In the genomic region with DNA sequence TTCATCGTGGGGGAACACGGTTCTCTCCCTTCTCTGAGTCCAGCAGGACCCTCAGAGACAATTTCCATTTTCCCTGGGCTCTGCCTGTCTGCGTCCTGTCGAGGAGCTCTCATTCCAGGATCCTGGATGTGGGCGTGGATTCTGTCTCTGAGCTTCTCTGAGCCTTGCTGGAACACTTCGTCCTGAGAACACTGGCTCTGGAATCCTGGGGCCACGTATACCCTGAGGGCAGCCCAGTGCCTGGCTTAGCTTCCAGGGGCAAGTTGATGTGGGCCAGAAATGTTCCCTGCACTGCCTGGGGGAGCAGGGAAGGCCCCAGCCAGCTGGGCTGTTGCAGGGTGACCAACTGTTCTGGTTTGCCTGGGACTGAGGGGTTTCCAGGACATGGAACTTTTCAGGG, we compare ENCODE assay signal across 12 cellular contexts.
"Had no signal": no experiment of that assay in that cellular context is flagged by ENCODE, and none has a peak within 500 bp of the region (broad histone marks: within the 10 kb centered on the region; RNA-seq: fewer than 3 reads in every experiment).

No MANE protein-coding gene starts in this region.

- ATAC-seq: sciatic nerve; stimulated activated naive CD8-positive, alpha-beta T cell treated with anti-CD3 and anti-CD28 coated beads, Interleukin-15, amount 100 ng/mL, for 72 hours had no signal

- H3K4me3 ChIP-seq: dorsolateral prefrontal cortex, lung had no signal

- H3K36me3 Mint-ChIP-seq: activated naive CD8-positive, alpha-beta T cell treated with anti-CD3 and anti-CD28 coated beads, Interleukin-2, amount 10 ng/mL, durations not matched to agents 7 days and 5 days; naive B cell had no signal

- H3K4me1 Mint-ChIP-seq: activated naive CD8-positive, alpha-beta T cell treated with anti-CD3 and anti-CD28 coated beads, Interleukin-2, amount 10 ng/mL, durations not matched to agents 7 days and 5 days; naive B cell; stimulated activated naive CD8-positive, alpha-beta T cell treated with anti-CD3 and anti-CD28 coated beads, Interleukin-15, amount 100 ng/mL, for 72 hours had no signal

- H3K27me3 Mint-ChIP-seq: activated naive CD8-positive, alpha-beta T cell treated with anti-CD3 and anti-CD28 coated beads, Interleukin-2, amount 10 ng/mL, durations not matched to agents 7 days and 5 days; stimulated activated naive CD8-positive, alpha-beta T cell treated with anti-CD3 and anti-CD28 coated beads, Interleukin-15, amount 100 ng/mL, for 72 hours had no signal

- DNase-seq: activated CD4-positive, alpha-beta T cell treated with anti-CD3 and anti-CD28 coated beads, Interleukin-2, amount 50 U/mL, for 1 hour; activated effector memory CD4-positive, alpha-beta T cell treated with anti-CD3 and anti-CD28 coated beads, Interleukin-2, amount 50 U/mL, for 16 hours; activated naive CD8-positive, alpha-beta T cell treated with anti-CD3 and anti-CD28 coated beads, Interleukin-2, amount 10 ng/mL, durations not matched to agents 7 days and 5 days; activated T-cell treated with anti-CD3 and anti-CD28 coated beads, Interleukin-2, amount 50 U/mL, for 1 hour; aorta; dorsolateral prefrontal cortex; naive B cell; stimulated activated CD4-positive, alpha-beta T cell treated with anti-CD3 and anti-CD28 coated beads, Interleukin-4, amount 100 ng/mL, for 24 hours; stimulated activated naive CD8-positive, alpha-beta T cell treated with anti-CD3 and anti-CD28 coated beads, Interleukin-15, amount 100 ng/mL, for 72 hours had no signal

- H3K4me3 Mint-ChIP-seq: activated naive CD8-positive, alpha-beta T cell treated with anti-CD3 and anti-CD28 coated beads, Interleukin-2, amount 10 ng/mL, durations not matched to agents 7 days and 5 days; naive B cell; stimulated activated naive CD8-positive, alpha-beta T cell treated with anti-CD3 and anti-CD28 coated beads, Interleukin-15, amount 100 ng/mL, for 72 hours had no signal

- H3K9me3 Mint-ChIP-seq: activated naive CD8-positive, alpha-beta T cell treated with anti-CD3 and anti-CD28 coated beads, Interleukin-2, amount 10 ng/mL, durations not matched to agents 7 days and 5 days; naive B cell had no signal

- H3K27ac Mint-ChIP-seq: activated naive CD8-positive, alpha-beta T cell treated with anti-CD3 and anti-CD28 coated beads, Interleukin-2, amount 10 ng/mL, durations not matched to agents 7 days and 5 days; naive B cell; progenitor cell of endocrine pancreas; stimulated activated naive CD8-positive, alpha-beta T cell treated with anti-CD3 and anti-CD28 coated beads, Interleukin-15, amount 100 ng/mL, for 72 hours had no signal

- H3K27ac ChIP-seq: dorsolateral prefrontal cortex had no signal
